23 cellular contexts compared by ENCODE assay signal in genomic region chr21:36849461-36849860, GRCh38.
A peak's percentile ranks its signal among the peaks of the same experiment; 100 is the strongest.
DNase-seq lines count a peak whose midpoint lies in the region; ATAC-seq and TF ChIP-seq lines count a peak whose summit lies in the region.
"Had no signal": no experiment of that assay in that cellular context is flagged by ENCODE, and none has a peak within 500 bp of the region (broad histone marks: within the 10 kb centered on the region; RNA-seq: fewer than 3 reads in every experiment).

No MANE protein-coding gene starts in this region.

- peak overlapping the region in 58 of 59 donors; percentile 46 to 94 (median 82) for H3K27ac ChIP-seq in dorsolateral prefrontal cortex
- peak overlapping the region; percentile 78 for H3K27ac ChIP-seq in substantia nigra (ENCODE audit: low read depth, low read length, poor library complexity, severe bottlenecking)
- H3K27ac ChIP-seq: breast epithelium, lower lobe of right lung, upper lobe of right lung had no signal

- no peaks in the 10 kb centered on the region for H3K27me3 ChIP-seq in dorsolateral prefrontal cortex
- H3K27me3 ChIP-seq: adrenal gland, breast epithelium, upper lobe of right lung had no signal

- no peak for TF ChIP-seq CTCF in dorsolateral prefrontal cortex (IDR thresholded peaks at IDR 0.05 in 54 of 56, conservative IDR thresholded peaks at IDR 0.05 in 2 of 56; ENCODE audit: low read depth in 1 of 56, partially characterized antibody in 56 of 56)

- intact Hi-C loops in dorsolateral prefrontal cortex (cut with DNase I): loop anchor here in 1 of 2 donors (2.0 kb wide), 1 partner anchor 93 kb away; no protein-coding TSS in a partner anchor

- H3K4me3 ChIP-seq in dorsolateral prefrontal cortex: peak overlapping the region in 2 of 59 donors; percentile 7 to 15
- H3K4me3 ChIP-seq: adrenal gland, breast epithelium, GM12878, lower lobe of right lung, upper lobe of right lung had no signal

- ATAC-seq in HG03457 (IDR thresholded peaks at IDR 0.05; ENCODE audit: unreplicated experiment): no peak
- ATAC-seq in GM19035 (IDR thresholded peaks at IDR 0.05; ENCODE audit: unreplicated experiment): no peak
- ATAC-seq: activated T-cell treated with anti-CD3 and anti-CD28 coated beads, Interleukin-2, amount 50 U/mL, for 4 hours; GM12878; lower lobe of right lung; T-helper 17 cell; upper lobe of right lung had no signal

- DNase-seq in NCI-H2029 (lab: John Stamatoyannopoulos, UW) (peak; percentile 31), NCI-H2029 treated with DMSO at 0.1 percent for 48 hours (lab: John Stamatoyannopoulos, UW) (no peak), NCI-H69 (lab: John Stamatoyannopoulos, UW) (peak; percentile 62), dorsolateral prefrontal cortex (peak in 1 of 10 donors; percentile 10), substantia nigra (lab: John Stamatoyannopoulos, UW) (peak in 30 of 49 donors; percentile 7 to 49 (median 22)), D341Med (ENCODE audit: low spot score) (no peak)
- DNase-seq: 8988T; activated CD4-positive, alpha-beta T cell treated with anti-CD3 and anti-CD28 coated beads, Interleukin-2, amount 10 ng/mL, durations not matched to agents 24 days and 14 days; activated naive CD4-positive, alpha-beta T cell treated with Interleukin-2 at 50 U/mL for 16 hours; activated T-cell treated with anti-CD3 and anti-CD28 coated beads, Interleukin-2, amount 50 U/mL, for 4 hours; HCEC 1CT; islet precursor cell; lower lobe of right lung; NCI-H524 treated with DMSO at 0.1 percent for 48 hours; RPMI8226; SK-N-SH; T-helper 17 cell; upper lobe of right lung had no signal

Comparison
In these comparisons a context has a peak if more than half of its experiments do, and no peak if none do; other contexts are left out.
1. DNase-seq: peak in NCI-H2029 (single experiment), NCI-H69 (single experiment) and substantia nigra (30 of 49); none in NCI-H2029 treated with DMSO at 0.1 percent for 48 hours (single experiment) and D341Med (single experiment).